15 cellular contexts compared by ENCODE assay signal in the genomic region with DNA sequence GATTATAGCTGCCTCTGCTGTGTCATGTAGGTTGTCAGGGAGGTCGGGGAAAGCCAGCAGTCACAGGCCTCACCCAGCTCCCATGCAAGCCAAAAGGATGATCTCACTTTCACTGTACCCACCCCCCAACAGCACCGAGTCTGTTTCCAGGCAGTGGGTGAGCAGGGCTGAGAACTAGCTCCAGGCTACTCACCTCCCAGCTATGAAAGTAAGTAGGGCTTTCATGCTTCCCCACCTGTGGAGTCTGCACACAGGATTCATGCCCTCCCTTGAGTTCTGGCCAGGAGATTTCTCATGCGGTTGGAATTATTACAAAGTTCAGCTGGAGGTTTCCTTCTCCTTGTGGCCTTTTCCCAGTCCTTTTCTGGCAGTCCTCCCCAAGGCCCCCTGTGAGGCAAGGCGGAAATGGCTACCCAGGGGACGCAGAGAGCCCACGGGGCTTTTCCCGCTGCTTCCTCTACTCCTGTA.
DNase-seq lines count a peak whose midpoint lies in the region; ATAC-seq and TF ChIP-seq lines count a peak whose summit lies in the region.
"Had no signal": no experiment of that assay in that cellular context is flagged by ENCODE, and none has a peak within 500 bp of the region (broad histone marks: within the 10 kb centered on the region; RNA-seq: fewer than 3 reads in every experiment).

No MANE protein-coding gene starts in this region.

- H3K27me3 ChIP-seq in DND-41 (ENCODE audit: insufficient read depth, low read length, poor library complexity) (no peaks in the 10 kb centered on the region), breast epithelium (no peaks in the 10 kb centered on the region)
- H3K27me3 ChIP-seq in naive thymus-derived CD4-positive, alpha-beta T cell (ENCODE audit: control insufficient read depth in 2 of 2, insufficient read depth in 2 of 2, low read length in 2 of 2): no peaks in the 10 kb centered on the region
- H3K27me3 ChIP-seq: BLaER1 had no signal

- peak; percentile 59 for ATAC-seq in DND-41 (ENCODE audit: insufficient read depth, low read depth)
- no peak for ATAC-seq in naive thymus-derived CD4-positive, alpha-beta T cell
- ATAC-seq: stimulated activated effector memory CD8-positive, alpha-beta T cell treated with anti-CD3 and anti-CD28 coated beads, Interleukin-12 subunit alpha, Interleukin-12 subunit beta, amount 100 ng/mL, for 72 hours had no signal

- TF ChIP-seq CTCF in DND-41 (IDR thresholded peaks at IDR 0.05; ENCODE audit: borderline replicate concordance, extremely low read depth, low read length, poor library complexity, severe bottlenecking): no peak
- TF ChIP-seq CTCF in breast epithelium (IDR thresholded peaks at IDR 0.05): no peak

- no peak overlapping the region for H3K4me2 ChIP-seq in DND-41 (ENCODE audit: insufficient read depth, low read length)
- H3K4me2 ChIP-seq: BLaER1 had no signal

- peak overlapping the region in 2 of 9 donors; percentile 31 to 72 for H3K27ac Mint-ChIP-seq in naive thymus-derived CD4-positive, alpha-beta T cell
- H3K27ac Mint-ChIP-seq: activated T-cell treated with anti-CD3 and anti-CD28 coated beads, Interleukin-2, amount 50 U/mL, for 24 hours; stimulated activated effector memory CD8-positive, alpha-beta T cell treated with anti-CD3 and anti-CD28 coated beads, Interleukin-12 subunit alpha, Interleukin-12 subunit beta, amount 100 ng/mL, for 72 hours had no signal

- TF ChIP-seq POLR2A in breast epithelium (IDR thresholded peaks at IDR 0.05): no peak

- CTCF ChIA-PET in naive thymus-derived CD4-positive, alpha-beta T cell (lab: Charles Lee): interaction anchor here (0.7 kb wide), 1 partner anchor 9 kb away, joined by 3 read pairs; no protein-coding TSS in a partner anchor

- no peaks in the 10 kb centered on the region for H4K20me1 ChIP-seq in DND-41 (ENCODE audit: insufficient read depth, low read length)
- H4K20me1 ChIP-seq: BLaER1 had no signal

- H3K36me3 ChIP-seq in DND-41 (ENCODE audit: insufficient read depth, low read length) (no peaks in the 10 kb centered on the region), breast epithelium (no peaks in the 10 kb centered on the region)
- no peaks in the 10 kb centered on the region for H3K36me3 ChIP-seq in naive thymus-derived CD4-positive, alpha-beta T cell (ENCODE audit: control insufficient read depth in 2 of 3, insufficient read depth in 3 of 3, low read length in 3 of 3)
- H3K36me3 ChIP-seq: BLaER1 had no signal

- peaks cover 9 to 59% (median 37%) of the 10 kb centered on the region in 7 donors for H3K4me1 Mint-ChIP-seq in naive thymus-derived CD4-positive, alpha-beta T cell

- POLR2A ChIA-PET in naive thymus-derived CD4-positive, alpha-beta T cell (lab: Charles Lee): no interaction called here

- no peak overlapping the region for H3K9ac ChIP-seq in DND-41 (ENCODE audit: low read depth, low read length)
- H3K9ac ChIP-seq: BLaER1, parathyroid adenoma had no signal

- H3K4me3 Mint-ChIP-seq in naive thymus-derived CD4-positive, alpha-beta T cell: no peak overlapping the region
- H3K4me3 Mint-ChIP-seq: activated T-cell treated with anti-CD3 and anti-CD28 coated beads, Interleukin-2, amount 50 U/mL, for 24 hours; stimulated activated effector memory CD8-positive, alpha-beta T cell treated with anti-CD3 and anti-CD28 coated beads, Interleukin-12 subunit alpha, Interleukin-12 subunit beta, amount 100 ng/mL, for 72 hours had no signal

- H3K36me3 Mint-ChIP-seq in naive thymus-derived CD4-positive, alpha-beta T cell: peaks cover 1 to 39% (median 11%) of the 10 kb centered on the region in 5 donors
- H3K36me3 Mint-ChIP-seq: stimulated activated effector memory CD8-positive, alpha-beta T cell treated with anti-CD3 and anti-CD28 coated beads, Interleukin-12 subunit alpha, Interleukin-12 subunit beta, amount 100 ng/mL, for 72 hours had no signal

- intact Hi-C loops in breast epithelium (cut with DNase I; ENCODE audit: low total_unique reads): no loop called here
- intact Hi-C loops in naive thymus-derived CD4-positive, alpha-beta T cell (cut with micrococcal nuclease): no loop called here

- H3K9me3 ChIP-seq in DND-41 (ENCODE audit: insufficient read depth, low read length, severe bottlenecking): no peaks in the 10 kb centered on the region
- H3K9me3 ChIP-seq in breast epithelium: peaks cover 0 to 14% of the 10 kb centered on the region in 2 donors
- peaks cover 0 to 14% (median 5%) of the 10 kb centered on the region in 3 experiments for H3K9me3 ChIP-seq in naive thymus-derived CD4-positive, alpha-beta T cell (ENCODE audit: control insufficient read depth in 2 of 3, low read length in 3 of 3)

- DNase-seq in DND-41 (peak; percentile 42), NCI-H345 (lab: John Stamatoyannopoulos, UW) (peak; percentile 70), breast epithelium (ENCODE audit: low spot score in 2 of 2) (peak in 1 of 2 donors; percentile 44), non-pigmented ciliary epithelial cell (ENCODE audit: low read depth) (peak; percentile 91), foreskin melanocyte (no peak), OCI-M2 (lab: John Stamatoyannopoulos, UW; ENCODE audit: unreplicated experiment) (no peak), SKM-1 treated with dmso at 0.1 percent for 144 hours (lab: John Stamatoyannopoulos, UW; ENCODE audit: unreplicated experiment) (no peak)
- DNase-seq in naive thymus-derived CD4-positive, alpha-beta T cell: no peak
- DNase-seq: activated T-cell treated with anti-CD3 and anti-CD28 coated beads, Interleukin-2, amount 50 U/mL, for 24 hours; NCI-H1105; NCI-H526 treated with DMSO at 0.1 percent for 48 hours; stimulated activated CD4-positive, alpha-beta T cell treated with anti-CD3 and anti-CD28 coated beads, Interleukin-2, amount 100 ng/mL, for 24 hours had no signal

- no peaks in the 10 kb centered on the region for H3K4me1 ChIP-seq in DND-41 (ENCODE audit: insufficient read depth, low read length)
- H3K4me1 ChIP-seq in breast epithelium: no peaks in the 10 kb centered on the region
- H3K4me1 ChIP-seq in naive thymus-derived CD4-positive, alpha-beta T cell (ENCODE audit: control insufficient read depth in 2 of 2, insufficient read depth in 2 of 2, low read length in 2 of 2): peaks cover 16% of the 10 kb centered on the region in 2 donors
- H3K4me1 ChIP-seq: BLaER1, parathyroid adenoma had no signal

- no peak overlapping the region for H3K27ac ChIP-seq in DND-41 (ENCODE audit: low read length)
- H3K27ac ChIP-seq in breast epithelium: peak overlapping the region; percentile 45 to 62
- no peak overlapping the region for H3K27ac ChIP-seq in naive thymus-derived CD4-positive, alpha-beta T cell (ENCODE audit: low read depth, low read length)
- H3K27ac ChIP-seq: BLaER1, parathyroid adenoma had no signal

- H3K4me3 ChIP-seq in DND-41 (ENCODE audit: low read depth in 1 of 2, low read length in 2 of 2) (no peak overlapping the region), breast epithelium (no peak overlapping the region)
- H3K4me3 ChIP-seq in naive thymus-derived CD4-positive, alpha-beta T cell (ENCODE audit: low read length): no peak overlapping the region
- H3K4me3 ChIP-seq: BLaER1 had no signal

- H2AFZ ChIP-seq in DND-41 (ENCODE audit: low read depth, low read length): no peak overlapping the region
- H2AFZ ChIP-seq: parathyroid adenoma had no signal

- H3K9me3 Mint-ChIP-seq in naive thymus-derived CD4-positive, alpha-beta T cell: peaks cover 6 to 48% (median 28%) of the 10 kb centered on the region in 11 donors

- H3K79me2 ChIP-seq in DND-41 (ENCODE audit: insufficient read depth, low read length): no peaks in the 10 kb centered on the region
- H3K79me2 ChIP-seq: parathyroid adenoma had no signal

- peaks cover 0 to 9% (median 0%) of the 10 kb centered on the region in 5 donors for H3K27me3 Mint-ChIP-seq in naive thymus-derived CD4-positive, alpha-beta T cell
- H3K27me3 Mint-ChIP-seq: activated T-cell treated with anti-CD3 and anti-CD28 coated beads, Interleukin-2, amount 50 U/mL, for 24 hours had no signal

Comparison
In these comparisons a context has a peak if more than half of its experiments do, and no peak if none do; other contexts are left out.
1. DNase-seq: peak in DND-41 (single experiment), NCI-H345 (single experiment) and non-pigmented ciliary epithelial cell (single experiment); none in foreskin melanocyte (single experiment), OCI-M2 (single experiment), SKM-1 treated with dmso at 0.1 percent for 144 hours (single experiment) and naive thymus-derived CD4-positive, alpha-beta T cell (0 of 9).
2. H3K27ac ChIP-seq: peak in breast epithelium (2 of 2); none in DND-41 (single experiment) and naive thymus-derived CD4-positive, alpha-beta T cell (single experiment).